12 cellular contexts compared by ENCODE assay signal in the genomic region with DNA sequence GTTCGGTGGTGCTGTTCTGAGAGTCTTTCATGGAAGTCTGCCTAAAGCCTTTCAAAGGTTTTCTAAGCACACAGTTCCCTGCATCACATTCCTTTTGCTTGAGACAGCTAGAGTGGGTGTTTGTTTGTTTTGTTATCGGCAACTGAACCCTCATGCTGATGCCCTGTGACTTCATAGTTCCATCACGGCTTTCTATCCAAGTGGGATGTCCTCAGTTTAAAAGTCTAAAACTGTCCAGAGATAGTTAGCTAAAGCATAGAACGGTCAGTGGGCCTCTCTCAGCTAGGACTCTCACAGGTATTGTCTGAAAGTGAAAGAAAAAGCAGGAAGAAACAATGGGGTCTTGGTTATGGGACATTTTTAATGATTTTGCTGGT.
DNase-seq lines count a peak whose midpoint lies in the region; ATAC-seq, FAIRE-seq and TF ChIP-seq lines count a peak whose summit lies in the region.
"Had no signal": no experiment of that assay in that cellular context is flagged by ENCODE, and none has a peak within 500 bp of the region (broad histone marks: within the 10 kb centered on the region; RNA-seq: fewer than 3 reads in every experiment).

No MANE protein-coding gene starts in this region.

- H3K4me1 ChIP-seq in breast epithelium: no peaks in the 10 kb centered on the region
- H3K4me1 ChIP-seq in body of pancreas: no peaks in the 10 kb centered on the region

- H3K9me3 ChIP-seq in breast epithelium: no peaks in the 10 kb centered on the region
- no peaks in the 10 kb centered on the region for H3K9me3 ChIP-seq in body of pancreas

- intact Hi-C loops in breast epithelium (cut with DNase I; ENCODE audit: low total_unique reads) (loop anchor here (5.0 kb wide), 1 partner anchor 601 kb away; no protein-coding TSS in a partner anchor), body of pancreas (cut with DNase I) (no loop called here)

- DNase-seq in DMS53 (lab: John Stamatoyannopoulos, UW) (peak; percentile 27), DMS53 treated with DMSO at 0.1 percent for 48 hours (lab: John Stamatoyannopoulos, UW; ENCODE audit: unreplicated experiment) (no peak), breast epithelium (ENCODE audit: low spot score in 2 of 2) (no peak), kidney epithelial cell (ENCODE audit: low read depth) (peak; percentile 39), urothelium cell line (ENCODE audit: low spot score) (peak; percentile 72), hypothalamus (lab: John Stamatoyannopoulos, UW) (no peak), body of pancreas (no peak)
- DNase-seq: NCI-H446; stimulated activated CD4-positive, alpha-beta T cell treated with anti-CD3 and anti-CD28 coated beads, Interleukin-15, amount 100 ng/mL, for 24 hours; T-helper 17 cell had no signal

- H3K36me3 ChIP-seq in breast epithelium: no peaks in the 10 kb centered on the region
- no peaks in the 10 kb centered on the region for H3K36me3 ChIP-seq in kidney epithelial cell (ENCODE audit: control insufficient read depth, insufficient read depth, low read length)
- H3K36me3 ChIP-seq in body of pancreas (replicated peaks in 1 of 2; ENCODE audit: insufficient read depth in 1 of 2, low read depth in 2 of 2): no peaks in the 10 kb centered on the region

- 75 to 76% methylated on average over 4 of the region's 4 CpGs for WGBS in body of pancreas, 2 donors

- H3K27ac ChIP-seq in breast epithelium (peak overlapping the region; percentile 56 to 60), body of pancreas (no peak overlapping the region)
- H3K27ac ChIP-seq: 22Rv1 had no signal

- FAIRE-seq in urothelium cell line (lab: Jason Lieb, UNC): no peak

- no peak for ATAC-seq in GM18511 (IDR thresholded peaks at IDR 0.05; ENCODE audit: unreplicated experiment)
- ATAC-seq in body of pancreas: no peak
- ATAC-seq: T-helper 17 cell had no signal

- no peaks in the 10 kb centered on the region for H3K27me3 ChIP-seq in breast epithelium
- H3K27me3 ChIP-seq in kidney epithelial cell (ENCODE audit: control insufficient read depth, insufficient read depth, low read length): no peaks in the 10 kb centered on the region
- H3K27me3 ChIP-seq in body of pancreas: no peaks in the 10 kb centered on the region

- TF ChIP-seq POLR2A in breast epithelium (IDR thresholded peaks at IDR 0.05) (no peak), body of pancreas (IDR thresholded peaks at IDR 0.05) (no peak)

- no peak for TF ChIP-seq CTCF in breast epithelium (IDR thresholded peaks at IDR 0.05)
- TF ChIP-seq CTCF in kidney epithelial cell (IDR thresholded peaks at IDR 0.05; ENCODE audit: insufficient read depth, low read length, poor library complexity, severe bottlenecking): no peak
- no peak for TF ChIP-seq CTCF in body of pancreas (IDR thresholded peaks at IDR 0.05)

- H3K4me3 ChIP-seq in breast epithelium (no peak overlapping the region), kidney epithelial cell (ENCODE audit: low read depth, low read length) (no peak overlapping the region), body of pancreas (no peak overlapping the region)

Comparison
In these comparisons a context has a peak if more than half of its experiments do, and no peak if none do; other contexts are left out.
1. DNase-seq: peak in DMS53 (single experiment), kidney epithelial cell (single experiment) and urothelium cell line (single experiment); none in DMS53 treated with DMSO at 0.1 percent for 48 hours (single experiment), breast epithelium (0 of 2), hypothalamus (0 of 51) and body of pancreas (0 of 4).
2. H3K27ac ChIP-seq: peak in breast epithelium (2 of 2); none in body of pancreas (0 of 4).